Comparison of ENCODE assay signal across 15 cellular contexts in the genomic region with DNA sequence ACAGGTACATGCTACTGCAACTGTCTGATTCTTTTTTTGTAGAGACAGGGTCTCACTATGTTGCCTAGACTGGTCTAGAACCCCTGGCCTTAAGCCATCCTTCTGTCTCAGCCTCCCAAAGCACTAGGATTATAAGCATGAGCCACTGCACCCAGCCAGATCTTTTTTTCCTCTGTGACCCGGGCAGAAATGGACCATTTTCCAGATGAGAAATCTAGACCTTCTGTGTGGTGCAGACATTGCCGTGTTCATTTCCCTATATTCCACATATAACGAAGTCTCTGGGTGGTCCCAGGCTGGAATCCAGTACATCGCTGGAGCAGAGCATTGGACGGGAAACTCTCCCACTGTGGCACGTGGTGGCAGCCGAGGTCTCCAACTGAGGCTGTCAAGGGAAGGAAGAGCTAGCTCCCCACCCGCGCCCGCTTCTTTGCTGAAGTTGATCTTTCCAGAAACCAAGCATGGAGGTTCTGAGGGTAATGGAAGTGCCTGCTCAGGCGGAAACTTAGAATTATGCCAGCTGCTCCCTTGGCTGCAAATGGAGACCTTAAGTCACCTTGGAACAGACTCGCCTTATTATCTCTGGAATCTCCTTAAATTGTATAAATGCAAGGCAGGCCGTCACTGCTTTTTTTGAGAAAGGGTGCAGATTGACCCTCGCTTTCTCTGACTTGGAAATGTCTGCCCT. TPM values are rescaled to one million over a fixed set of nuclear protein-coding genes. Genes with fewer than 3 reads are reported as not detected.
DNase-seq lines count a peak whose midpoint lies in the region; ATAC-seq and TF ChIP-seq lines count a peak whose summit lies in the region.
"Had no signal": no experiment of that assay in that cellular context is flagged by ENCODE, and none has a peak within 500 bp of the region (broad histone marks: within the 10 kb centered on the region; RNA-seq: fewer than 3 reads in every experiment).

No MANE protein-coding gene starts in this region.

- DNase-seq in DMS 273 (lab: John Stamatoyannopoulos, UW; ENCODE audit: unreplicated experiment) (peak; percentile 62), DMS 273 treated with DMSO at 0.1 percent for 48 hours (lab: John Stamatoyannopoulos, UW) (no peak), cerebellar cortex (ENCODE audit: low spot score) (peak; percentile 62), progenitor cell of endocrine pancreas (ENCODE audit: low spot score, unreplicated experiment) (no peak), T1000 (lab: John Stamatoyannopoulos, UW) (no peak)
- DNase-seq: BE2C; CD4-positive, alpha-beta memory T cell; DND-41; GOT3; NCI-H1105 treated with DMSO at 0.1 percent for 48 hours had no signal

- no peaks in the 10 kb centered on the region for H3K27me3 ChIP-seq in Loucy (ENCODE audit: insufficient read depth, low read length, poor library complexity, severe bottlenecking)
- H3K27me3 ChIP-seq in parathyroid adenoma (ENCODE audit: control insufficient read depth, insufficient read depth, low read length): no peaks in the 10 kb centered on the region
- H3K27me3 ChIP-seq: BE2C had no signal

- H3K27ac ChIP-seq in parathyroid adenoma: peak overlapping the region; percentile 16
- H3K27ac ChIP-seq: 22Rv1, SJSA1 had no signal

- no peaks in the 10 kb centered on the region for H3F3A ChIP-seq in Loucy (ENCODE audit: low read depth)

- H3K9me3 Mint-ChIP-seq in progenitor cell of endocrine pancreas (ENCODE audit: low read depth): peaks cover 2% of the 10 kb centered on the region

- H2AFZ ChIP-seq in Loucy (ENCODE audit: low read length) (no peak overlapping the region), parathyroid adenoma (peak overlapping the region; percentile 54)

- H3K4me1 ChIP-seq in Loucy (ENCODE audit: insufficient read depth, low read length, poor library complexity, severe bottlenecking) (peaks cover 59% of the 10 kb centered on the region), parathyroid adenoma (peaks cover 9% of the 10 kb centered on the region)

- no peak overlapping the region for H3K4me3 Mint-ChIP-seq in progenitor cell of endocrine pancreas (ENCODE audit: low read depth)

- no peaks in the 10 kb centered on the region for H4K20me1 ChIP-seq in Loucy (ENCODE audit: insufficient read depth, low read length, poor library complexity, severe bottlenecking)

- H3K79me2 ChIP-seq in Loucy (ENCODE audit: insufficient read depth, low read length) (no peaks in the 10 kb centered on the region), parathyroid adenoma (no peaks in the 10 kb centered on the region)

- H3K36me3 Mint-ChIP-seq in progenitor cell of endocrine pancreas (ENCODE audit: insufficient read depth): no peaks in the 10 kb centered on the region
- H3K36me3 Mint-ChIP-seq: CD4-positive, alpha-beta memory T cell had no signal

- no peaks in the 10 kb centered on the region for H3K9me3 ChIP-seq in Loucy (ENCODE audit: insufficient read depth, low read depth, low read length)
- H3K9me3 ChIP-seq in parathyroid adenoma (ENCODE audit: control insufficient read depth, low read length): peaks cover 3% of the 10 kb centered on the region
- H3K9me3 ChIP-seq: BE2C, SJSA1 had no signal

- TF ChIP-seq CTCF in Loucy (conservative IDR thresholded peaks at IDR 0.05; ENCODE audit: low read length) (no peak), parathyroid adenoma (IDR thresholded peaks at IDR 0.05) (no peak), progenitor cell of endocrine pancreas (IDR thresholded peaks at IDR 0.05; ENCODE audit: unreplicated experiment) (no peak)

- ATAC-seq in HG03378 (IDR thresholded peaks at IDR 0.05; ENCODE audit: unreplicated experiment): no peak

- H3K4me2 ChIP-seq in Loucy (ENCODE audit: low read depth, low read length, poor library complexity, severe bottlenecking) (peak overlapping the region; percentile 88), parathyroid adenoma (ENCODE audit: low read length) (no peak overlapping the region)

- no peak overlapping the region for H3K27ac Mint-ChIP-seq in progenitor cell of endocrine pancreas

- H3K36me3 ChIP-seq in Loucy (ENCODE audit: insufficient read depth, low read length): no peaks in the 10 kb centered on the region
- H3K36me3 ChIP-seq in parathyroid adenoma (ENCODE audit: control insufficient read depth, insufficient read depth, low read length): no peaks in the 10 kb centered on the region
- H3K36me3 ChIP-seq: BE2C, SJSA1 had no signal

- H3K4me3 ChIP-seq in Loucy (ENCODE audit: low read length, poor library complexity, severe bottlenecking): peak overlapping the region; percentile 74
- H3K4me3 ChIP-seq in parathyroid adenoma (ENCODE audit: low read depth, low read length): no peak overlapping the region
- H3K4me3 ChIP-seq: SJSA1 had no signal

- peaks cover 62% of the 10 kb centered on the region for H3K27me3 Mint-ChIP-seq in progenitor cell of endocrine pancreas

- H3K4me1 Mint-ChIP-seq in progenitor cell of endocrine pancreas (ENCODE audit: low read depth): no peaks in the 10 kb centered on the region

- peak overlapping the region; percentile 74 for H3K9ac ChIP-seq in Loucy (ENCODE audit: low read depth, low read length, poor library complexity, severe bottlenecking)
- no peak overlapping the region for H3K9ac ChIP-seq in parathyroid adenoma

- H3K9me2 ChIP-seq in Loucy (replicated peaks; ENCODE audit: low read depth, low read length): no peaks in the 10 kb centered on the region

RNA-seq across cellular contexts. Expression of a gene that starts 23.1 kb away (rescaled TPM):
- total RNA-seq in progenitor cell of endocrine pancreas: 12.9 and 14.4 TPM in 2 replicates

RNA-seq across cellular contexts. Expression of a gene that starts 26.0 kb away (rescaled TPM):
- total RNA-seq in progenitor cell of endocrine pancreas: 30.2 and 32.8 TPM in 2 replicates

Comparison
In these comparisons a context has a peak if more than half of its experiments do, and no peak if none do; other contexts are left out.
1. DNase-seq: peak in DMS 273 (single experiment) and cerebellar cortex (single experiment); none in DMS 273 treated with DMSO at 0.1 percent for 48 hours (single experiment), progenitor cell of endocrine pancreas (single experiment) and T1000 (single experiment).